In the genomic region with DNA sequence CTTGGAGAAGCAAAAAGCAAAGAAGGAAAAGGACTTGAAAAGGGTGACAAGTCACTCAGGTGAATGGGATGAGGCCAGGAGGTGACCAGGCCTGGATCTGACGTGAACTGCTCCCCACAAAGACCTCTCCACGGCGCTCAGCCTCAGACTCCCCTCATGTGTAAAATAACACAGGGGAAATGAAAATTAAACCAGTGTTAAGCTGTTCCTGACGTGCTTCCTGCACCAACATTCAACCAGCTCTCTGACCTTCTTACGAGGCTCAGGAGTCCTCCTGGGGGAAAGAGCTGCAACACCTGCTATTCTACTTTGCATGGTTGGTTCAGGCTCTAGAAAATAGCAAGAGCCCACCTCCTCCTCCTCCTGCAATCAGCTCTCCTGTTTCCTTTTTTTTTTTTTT, we compare ENCODE assay signal across 17 cellular contexts.
DNase-seq lines count a peak whose midpoint lies in the region; ATAC-seq, FAIRE-seq and TF ChIP-seq lines count a peak whose summit lies in the region.
"Had no signal": no experiment of that assay in that cellular context is flagged by ENCODE, and none has a peak within 500 bp of the region (broad histone marks: within the 10 kb centered on the region; RNA-seq: fewer than 3 reads in every experiment).

No MANE protein-coding gene starts in this region.

- TF ChIP-seq POLR2A in GM12891 (IDR thresholded peaks at IDR 0.05; ENCODE audit: low read depth, low read length) (no peak), spleen (IDR thresholded peaks at IDR 0.05) (no peak)

- H3K27ac ChIP-seq in spleen (peak overlapping the region in 6 of 8 donors; percentile 20 to 58 (median 37)), mammary epithelial cell (ENCODE audit: insufficient read depth, low read depth, low read length) (no peak overlapping the region), A673 (ENCODE audit: low read depth, low read length, poor library complexity, severe bottlenecking) (no peak overlapping the region)
- H3K27ac ChIP-seq: colonic mucosa had no signal

- intact Hi-C loops in spleen (cut with DNase I; ENCODE audit: low total_unique reads): no loop called here
- intact Hi-C loops in mammary epithelial cell (cut with micrococcal nuclease): no loop called here
- intact Hi-C loops in A673 (cut with micrococcal nuclease; ENCODE audit: unreplicated experiment): no loop called here

- no peaks in the 10 kb centered on the region for H4K20me1 ChIP-seq in mammary epithelial cell (ENCODE audit: insufficient read depth, low read length)

- ATAC-seq in HG02763 (IDR thresholded peaks at IDR 0.05; ENCODE audit: unreplicated experiment): peak; percentile 30
- no peak for ATAC-seq in activated CD8-positive, alpha-beta T cell treated with anti-CD3 and anti-CD28 coated beads, Interleukin-2, amount 10 ng/mL, durations not matched to agents 7 days and 5 days
- ATAC-seq: esophagus mucosa, left ventricle myocardium superior had no signal

- peaks cover 4% of the 10 kb centered on the region for H3K9me3 Mint-ChIP-seq in activated CD8-positive, alpha-beta T cell treated with anti-CD3 and anti-CD28 coated beads, Interleukin-2, amount 10 ng/mL, durations not matched to agents 7 days and 5 days (ENCODE audit: insufficient read depth)
- H3K9me3 Mint-ChIP-seq: neural crest cell had no signal

- 48 to 56% (median 52%) methylated on average over 5 of the region's 5 CpGs for WGBS in spleen, 5 donors
- WGBS in mammary epithelial cell (ENCODE audit: low coverage, missing lambda C conversion rate): 93% methylated on average over 5 of the region's 5 CpGs

- H3K36me3 ChIP-seq in spleen: peaks cover 0 to 4% (median 0%) of the 10 kb centered on the region in 6 donors
- H3K36me3 ChIP-seq in mammary epithelial cell (ENCODE audit: insufficient read depth, low read length): no peaks in the 10 kb centered on the region
- no peaks in the 10 kb centered on the region for H3K36me3 ChIP-seq in A673 (ENCODE audit: insufficient read depth, low read length, poor library complexity, severe bottlenecking)
- H3K36me3 ChIP-seq: colonic mucosa, MG63 had no signal

- no TSS peak for BruUV-seq in mammary epithelial cell (replicated peaks; lab: Mats Ljungman, UMichigan)
- BruUV-seq in A673 (replicated peaks; lab: Mats Ljungman, UMichigan): no TSS peak

- no peaks in the 10 kb centered on the region for H3K27me3 Mint-ChIP-seq in activated CD8-positive, alpha-beta T cell treated with anti-CD3 and anti-CD28 coated beads, Interleukin-2, amount 10 ng/mL, durations not matched to agents 7 days and 5 days (ENCODE audit: low read depth)

- no peak overlapping the region for H3K4me2 ChIP-seq in mammary epithelial cell (ENCODE audit: insufficient read depth, low read depth, low read length)

- no peaks in the 10 kb centered on the region for H3K79me2 ChIP-seq in mammary epithelial cell (ENCODE audit: insufficient read depth, low read length)

- in situ Hi-C loops in mammary epithelial cell (cut with MboI; ENCODE audit: low sequenced_read_pairs in 2 of 2): loop anchor here in 1 of 2 donors (25.0 kb wide), 1 partner anchor 583 kb away; no protein-coding TSS in a partner anchor

- H3K9ac ChIP-seq in mammary epithelial cell (ENCODE audit: insufficient read depth, low read length): no peak overlapping the region

- no peak for DNase-seq in GM12891 (ENCODE audit: insufficient read length, low spot score)
- DNase-seq in activated CD8-positive, alpha-beta T cell treated with anti-CD3 and anti-CD28 coated beads, Interleukin-2, amount 10 ng/mL, durations not matched to agents 7 days and 5 days: no peak
- DNase-seq in spleen: no peak
- DNase-seq in mammary epithelial cell: no peak
- DNase-seq in A673 (ENCODE audit: low spot score): no peak
- no peak for DNase-seq in NCI-H345 (lab: John Stamatoyannopoulos, UW)
- DNase-seq: activated CD4-positive, CD25-positive, alpha-beta regulatory T cell; activated T-cell treated with anti-CD3 and anti-CD28 coated beads, Interleukin-2, amount 50 U/mL, for 1 hour; amniotic stem cell; Caco-2; colonic mucosa; left ventricle myocardium superior; MG63; stimulated activated CD4-positive, alpha-beta T cell treated with anti-CD3 and anti-CD28 coated beads, Interleukin-4, amount 100 ng/mL, for 1 hour had no signal

- no peak overlapping the region for H2AFZ ChIP-seq in mammary epithelial cell (ENCODE audit: low read depth, low read length)

- TF ChIP-seq CTCF in spleen (IDR thresholded peaks at IDR 0.05 in 8 of 11, conservative IDR thresholded peaks at IDR 0.05 in 3 of 11): no peak
- TF ChIP-seq CTCF in mammary epithelial cell (conservative IDR thresholded peaks at IDR 0.05 in 1 of 2, IDR thresholded peaks at IDR 0.05 in 1 of 2; ENCODE audit: extremely low read depth in 1 of 2, insufficient read depth in 1 of 2, low read depth in 1 of 2, low read length in 2 of 2): no peak
- TF ChIP-seq CTCF in A673 (conservative IDR thresholded peaks at IDR 0.05; ENCODE audit: low read depth, low read length): no peak

- peak overlapping the region; percentile 18 for H3K4me3 Mint-ChIP-seq in activated CD8-positive, alpha-beta T cell treated with anti-CD3 and anti-CD28 coated beads, Interleukin-2, amount 10 ng/mL, durations not matched to agents 7 days and 5 days
- H3K4me3 Mint-ChIP-seq: neural crest cell had no signal

- dilution Hi-C loops in mammary epithelial cell (cut with HindIII; ENCODE audit: low sequenced_read_pairs): no loop called here

- CTCF ChIA-PET in activated CD8-positive, alpha-beta T cell treated with anti-CD3 and anti-CD28 coated beads, Interleukin-2, amount 10 ng/mL, durations not matched to agents 7 days and 5 days (lab: Charles Lee): interaction anchor here (0.6 to 4.6 kb wide), 9 partner anchors 8 to 264 kb away, joined by 3 to 37 read pairs (median 4); partner anchors contain the start of gene ATXN1
- CTCF ChIA-PET in mammary epithelial cell (lab: Charles Lee; ENCODE audit: low non-redundant PET) (no interaction called here), A673 (lab: Charles Lee) (no interaction called here)

- H3K9me3 ChIP-seq in spleen: peaks cover 0 to 5% (median 0%) of the 10 kb centered on the region in 8 donors
- no peaks in the 10 kb centered on the region for H3K9me3 ChIP-seq in mammary epithelial cell (replicated peaks; ENCODE audit: insufficient read depth, low read length)
- no peaks in the 10 kb centered on the region for H3K9me3 ChIP-seq in A673 (ENCODE audit: low read depth, low read length, poor library complexity, severe bottlenecking)
- H3K9me3 ChIP-seq: Caco-2, colonic mucosa, MG63 had no signal

- H3K4me3 ChIP-seq in spleen: no peak overlapping the region
- H3K4me3 ChIP-seq in mammary epithelial cell (replicated peaks in 1 of 3; ENCODE audit: insufficient read depth in 1 of 3, low read depth in 2 of 3, low read length in 3 of 3): no peak overlapping the region
- H3K4me3 ChIP-seq in A673 (ENCODE audit: low read depth, low read length, poor library complexity, severe bottlenecking): no peak overlapping the region
- H3K4me3 ChIP-seq: colonic mucosa, MG63 had no signal

- no peaks in the 10 kb centered on the region for H3K27me3 ChIP-seq in spleen (replicated peaks in 1 of 7)
- no peaks in the 10 kb centered on the region for H3K27me3 ChIP-seq in mammary epithelial cell (ENCODE audit: insufficient read depth, low read length)
- H3K27me3 ChIP-seq in A673 (replicated peaks; ENCODE audit: insufficient read depth, low read depth, low read length, poor library complexity): no peaks in the 10 kb centered on the region
- H3K27me3 ChIP-seq: colonic mucosa, MG63 had no signal

- H3K36me3 Mint-ChIP-seq in activated CD8-positive, alpha-beta T cell treated with anti-CD3 and anti-CD28 coated beads, Interleukin-2, amount 10 ng/mL, durations not matched to agents 7 days and 5 days (ENCODE audit: low read depth): peaks cover 20% of the 10 kb centered on the region

- POLR2A ChIA-PET in activated CD8-positive, alpha-beta T cell treated with anti-CD3 and anti-CD28 coated beads, Interleukin-2, amount 10 ng/mL, durations not matched to agents 7 days and 5 days (lab: Charles Lee): interaction anchor here (1.0 kb wide), 1 partner anchor 21 kb away, joined by 3 read pairs; no protein-coding TSS in a partner anchor
- POLR2A ChIA-PET in A673 (lab: Charles Lee; ENCODE audit: low non-redundant PET): interaction anchor here (0.6 kb wide), 1 partner anchor 209 kb away, joined by 15 read pairs; no protein-coding TSS in a partner anchor

- peak; percentile 84 for FAIRE-seq in GM12891 (lab: Jason Lieb, UNC)

- H3K27ac Mint-ChIP-seq in activated CD8-positive, alpha-beta T cell treated with anti-CD3 and anti-CD28 coated beads, Interleukin-2, amount 10 ng/mL, durations not matched to agents 7 days and 5 days: no peak overlapping the region

- peaks cover 30% of the 10 kb centered on the region for H3K4me1 Mint-ChIP-seq in activated CD8-positive, alpha-beta T cell treated with anti-CD3 and anti-CD28 coated beads, Interleukin-2, amount 10 ng/mL, durations not matched to agents 7 days and 5 days (ENCODE audit: low read depth)
- H3K4me1 Mint-ChIP-seq: neural crest cell had no signal

- H3K4me1 ChIP-seq in spleen: peaks cover 0 to 44% (median 33%) of the 10 kb centered on the region in 6 donors
- no peaks in the 10 kb centered on the region for H3K4me1 ChIP-seq in mammary epithelial cell (ENCODE audit: insufficient read depth, low read length)
- H3K4me1 ChIP-seq in A673 (ENCODE audit: insufficient read depth, low read length, poor library complexity, severe bottlenecking): peaks cover 18% of the 10 kb centered on the region
- H3K4me1 ChIP-seq: Caco-2, colonic mucosa had no signal

TF ChIP-seq in GM12891, 5 proteins besides CTCF, POLR2A, EP300 and RAD21:
- TF ChIP-seq POU2F2 (IDR thresholded peaks at IDR 0.05; ENCODE audit: low read depth, low read length): no peak

Comparison
In these comparisons a context has a peak if more than half of its experiments do, and no peak if none do; other contexts are left out.
1. H3K27ac ChIP-seq: peak in spleen (6 of 8); none in mammary epithelial cell (single experiment) and A673 (single experiment).